In the genomic region with DNA sequence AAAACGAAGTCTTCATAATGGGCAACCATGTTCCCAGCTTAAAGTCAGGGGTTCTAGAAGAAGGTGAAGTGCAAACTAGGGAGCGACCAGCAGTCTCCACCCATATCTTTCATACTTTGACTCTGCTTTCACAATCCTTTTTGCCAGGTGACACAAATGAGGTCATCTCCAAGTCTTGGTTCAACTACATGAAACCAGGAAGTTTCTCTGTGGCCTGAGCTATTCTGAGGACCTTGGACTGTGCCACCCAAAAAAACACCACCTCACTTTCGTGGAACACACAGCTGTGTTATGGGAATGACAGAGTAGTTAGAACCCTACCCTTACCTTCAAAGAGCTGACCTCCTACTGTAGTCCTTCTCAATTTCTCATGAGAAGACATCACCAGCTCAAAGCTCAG, we compare ENCODE assay signal across 22 cellular contexts.
DNase-seq lines count a peak whose midpoint lies in the region; ATAC-seq lines count a peak whose summit lies in the region.
"Had no signal": no experiment of that assay in that cellular context is flagged by ENCODE, and none has a peak within 500 bp of the region (broad histone marks: within the 10 kb centered on the region; RNA-seq: fewer than 3 reads in every experiment).

No MANE protein-coding gene starts in this region.

- ATAC-seq in GM19324 (IDR thresholded peaks at IDR 0.05; ENCODE audit: low FRiP score, unreplicated experiment), result peak; percentile 66
- peak; percentile 52 for ATAC-seq in HG03103 (IDR thresholded peaks at IDR 0.05; ENCODE audit: low read depth, unreplicated experiment)
- ATAC-seq in HG02623 (IDR thresholded peaks at IDR 0.05; ENCODE audit: unreplicated experiment), result no peak
- ATAC-seq: left cardiac atrium; naive thymus-derived CD4-positive, alpha-beta T cell had no signal

- DNase-seq in RPMI8226 (peak; percentile 15), superior temporal gyrus (ENCODE audit: extremely low spot score) (peak; percentile 8), AG08395 (ENCODE audit: low spot score) (no peak), COLO829 (ENCODE audit: low spot score) (no peak)
- DNase-seq: activated CD4-positive, CD25-positive, alpha-beta regulatory T cell treated with anti-CD3 and anti-CD28 coated beads, Interleukin-2, amount 50 U/mL, for 72 hours; activated T-cell treated with anti-CD3 and anti-CD28 coated beads, Interleukin-2, amount 50 U/mL, for 1 hour; CD4-positive, CD25-positive, alpha-beta regulatory T cell; cortex of kidney; GOT3; KBM-7; left cardiac atrium; naive thymus-derived CD4-positive, alpha-beta T cell; NCI-H1930; NCI-H345; NCI-H774; OCI-M1; retina; SHP77; stomach had no signal

Comparison
In these comparisons a context has a peak if more than half of its experiments do, and no peak if none do; other contexts are left out.
1. DNase-seq: peak in RPMI8226 (single experiment) and superior temporal gyrus (single experiment); none in AG08395 (single experiment) and COLO829 (single experiment).